In the genomic region with DNA sequence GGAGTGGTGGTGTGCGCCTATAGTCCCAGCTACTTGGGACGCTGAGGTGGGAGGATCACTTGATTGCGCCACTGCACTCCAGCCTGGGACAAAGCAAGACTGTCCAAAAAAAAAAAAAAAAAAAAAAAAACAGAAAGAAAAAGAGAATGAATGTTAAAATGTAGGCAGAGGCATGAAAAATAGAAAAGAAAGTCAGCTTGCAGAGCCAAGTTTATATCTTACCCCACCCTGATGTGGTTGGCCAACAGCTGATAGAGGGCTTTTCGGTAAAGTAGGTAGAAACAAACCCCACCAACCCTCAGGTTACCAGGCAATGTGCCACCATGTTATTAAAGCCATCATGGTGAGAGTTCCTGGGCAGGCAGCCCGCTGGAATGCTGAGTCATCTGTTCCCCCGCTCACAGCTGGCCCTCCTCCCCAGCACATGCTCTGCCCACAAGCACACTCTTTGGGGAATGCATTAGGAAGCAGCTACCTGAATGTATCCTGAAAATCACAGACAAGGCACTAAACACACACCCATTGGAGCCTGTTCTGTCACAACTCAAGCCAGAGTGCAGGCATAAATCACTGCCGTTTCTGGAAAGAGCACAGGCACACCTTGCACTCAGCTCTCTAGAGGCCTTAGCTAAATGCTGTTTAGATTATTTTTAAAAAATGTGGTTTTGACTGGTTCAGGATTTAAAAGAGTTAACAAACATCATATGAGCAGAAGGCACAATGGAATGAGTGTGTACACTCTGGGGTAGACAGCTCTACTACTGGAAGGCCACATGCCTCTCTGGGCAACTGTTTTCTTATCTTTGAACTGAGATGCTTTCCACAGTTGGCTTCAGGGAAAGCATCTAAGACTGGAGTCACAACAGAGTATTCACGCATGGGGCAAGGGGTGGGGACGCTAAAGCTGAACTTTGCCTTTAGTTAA, we compare ENCODE assay signal across 1 cellular context.
TF ChIP-seq lines count a peak whose summit lies in the region.

No MANE protein-coding gene starts in this region.

TF ChIP-seq in HepG2, 621 proteins besides CTCF, POLR2A, EP300 and RAD21 (continued from another document and continues in another):
- TF ChIP-seq, protein P1, sequence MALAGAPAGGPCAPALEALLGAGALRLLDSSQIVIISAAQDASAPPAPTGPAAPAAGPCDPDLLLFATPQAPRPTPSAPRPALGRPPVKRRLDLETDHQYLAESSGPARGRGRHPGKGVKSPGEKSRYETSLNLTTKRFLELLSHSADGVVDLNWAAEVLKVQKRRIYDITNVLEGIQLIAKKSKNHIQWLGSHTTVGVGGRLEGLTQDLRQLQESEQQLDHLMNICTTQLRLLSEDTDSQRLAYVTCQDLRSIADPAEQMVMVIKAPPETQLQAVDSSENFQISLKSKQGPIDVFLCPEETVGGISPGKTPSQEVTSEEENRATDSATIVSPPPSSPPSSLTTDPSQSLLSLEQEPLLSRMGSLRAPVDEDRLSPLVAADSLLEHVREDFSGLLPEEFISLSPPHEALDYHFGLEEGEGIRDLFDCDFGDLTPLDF (CRISPR knock-in tag; IDR thresholded peaks at IDR 0.05), result no peak
- TF ChIP-seq ZFP90 (CRISPR knock-in tag; IDR thresholded peaks at IDR 0.05; ENCODE audit: borderline replicate concordance) (no peak), CREB1 (IDR thresholded peaks at IDR 0.05) (no peak; the same call in 1 of the 2 replicates), CREB1 (CRISPR knock-in tag; IDR thresholded peaks at IDR 0.05) (peak; percentile 55; the same call in 1 of the 2 replicates), MZF1 (CRISPR knock-in tag; IDR thresholded peaks at IDR 0.05; ENCODE audit: borderline replicate concordance) (no peak), SMC3 (IDR thresholded peaks at IDR 0.05; ENCODE audit: low read length) (peak; percentile 1; the same call in 1 of the 2 replicates), ZNF234 (CRISPR knock-in tag; conservative IDR thresholded peaks at IDR 0.05) (no peak), SIX1 (CRISPR knock-in tag; IDR thresholded peaks at IDR 0.05; ENCODE audit: borderline replicate concordance) (peak; percentile 43; the same call in 1 of the 2 replicates), MIER2 (CRISPR knock-in tag; IDR thresholded peaks at IDR 0.05) (0 out of 2 replicates have a peak, but pooled peaks have one; percentile 18), ZC3H13 (CRISPR knock-in tag; IDR thresholded peaks at IDR 0.05) (no peak), PPARG (CRISPR knock-in tag; conservative IDR thresholded peaks at IDR 0.05) (peak; percentile 44; the same call in 1 of the 2 replicates), CHCHD3 (CRISPR knock-in tag; IDR thresholded peaks at IDR 0.05) (no peak), AFF4 (CRISPR knock-in tag; IDR thresholded peaks at IDR 0.05) (peak; percentile 66; the same call in 1 of the 2 replicates), CEBPG (CRISPR knock-in tag; IDR thresholded peaks at IDR 0.05) (no peak), NR2F2 (IDR thresholded peaks at IDR 0.05; ENCODE audit: borderline replicate concordance, low read depth) (peak; percentile 14; the same call in 1 of the 2 replicates), ZNF292 (CRISPR knock-in tag; IDR thresholded peaks at IDR 0.05; ENCODE audit: borderline replicate concordance, low read depth) (peak; percentile 94; the same call in 1 of the 2 replicates), ZHX2 (IDR thresholded peaks at IDR 0.05; ENCODE audit: low read depth) (no peak), ZHX2 (CRISPR knock-in tag; IDR thresholded peaks at IDR 0.05; ENCODE audit: borderline replicate concordance) (no peak), ZNF614 (CRISPR knock-in tag; IDR thresholded peaks at IDR 0.05; ENCODE audit: borderline replicate concordance) (peak; percentile 48; the same call in 1 of the 2 replicates), ZNF580 (CRISPR knock-in tag; IDR thresholded peaks at IDR 0.05; ENCODE audit: borderline replicate concordance, low read depth) (peak; percentile 92; the same call in 1 of the 2 replicates), MYC (CRISPR knock-in tag; IDR thresholded peaks at IDR 0.05; ENCODE audit: borderline replicate concordance) (peak; percentile 96), MEF2D (CRISPR knock-in tag; IDR thresholded peaks at IDR 0.05) (peak; percentile 39; the same call in 1 of the 2 replicates), YEATS4 (CRISPR knock-in tag; IDR thresholded peaks at IDR 0.05; ENCODE audit: borderline replicate concordance) (peak; percentile 86)
- TF ChIP-seq, protein P2, sequence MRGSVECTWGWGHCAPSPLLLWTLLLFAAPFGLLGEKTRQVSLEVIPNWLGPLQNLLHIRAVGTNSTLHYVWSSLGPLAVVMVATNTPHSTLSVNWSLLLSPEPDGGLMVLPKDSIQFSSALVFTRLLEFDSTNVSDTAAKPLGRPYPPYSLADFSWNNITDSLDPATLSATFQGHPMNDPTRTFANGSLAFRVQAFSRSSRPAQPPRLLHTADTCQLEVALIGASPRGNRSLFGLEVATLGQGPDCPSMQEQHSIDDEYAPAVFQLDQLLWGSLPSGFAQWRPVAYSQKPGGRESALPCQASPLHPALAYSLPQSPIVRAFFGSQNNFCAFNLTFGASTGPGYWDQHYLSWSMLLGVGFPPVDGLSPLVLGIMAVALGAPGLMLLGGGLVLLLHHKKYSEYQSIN (CRISPR knock-in tag; IDR thresholded peaks at IDR 0.05; ENCODE audit: borderline replicate concordance), result no peak
- TF ChIP-seq, protein P3, sequence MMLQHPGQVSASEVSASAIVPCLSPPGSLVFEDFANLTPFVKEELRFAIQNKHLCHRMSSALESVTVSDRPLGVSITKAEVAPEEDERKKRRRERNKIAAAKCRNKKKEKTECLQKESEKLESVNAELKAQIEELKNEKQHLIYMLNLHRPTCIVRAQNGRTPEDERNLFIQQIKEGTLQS (CRISPR knock-in tag; IDR thresholded peaks at IDR 0.05), result peak; percentile 87
- TF ChIP-seq, protein P4, sequence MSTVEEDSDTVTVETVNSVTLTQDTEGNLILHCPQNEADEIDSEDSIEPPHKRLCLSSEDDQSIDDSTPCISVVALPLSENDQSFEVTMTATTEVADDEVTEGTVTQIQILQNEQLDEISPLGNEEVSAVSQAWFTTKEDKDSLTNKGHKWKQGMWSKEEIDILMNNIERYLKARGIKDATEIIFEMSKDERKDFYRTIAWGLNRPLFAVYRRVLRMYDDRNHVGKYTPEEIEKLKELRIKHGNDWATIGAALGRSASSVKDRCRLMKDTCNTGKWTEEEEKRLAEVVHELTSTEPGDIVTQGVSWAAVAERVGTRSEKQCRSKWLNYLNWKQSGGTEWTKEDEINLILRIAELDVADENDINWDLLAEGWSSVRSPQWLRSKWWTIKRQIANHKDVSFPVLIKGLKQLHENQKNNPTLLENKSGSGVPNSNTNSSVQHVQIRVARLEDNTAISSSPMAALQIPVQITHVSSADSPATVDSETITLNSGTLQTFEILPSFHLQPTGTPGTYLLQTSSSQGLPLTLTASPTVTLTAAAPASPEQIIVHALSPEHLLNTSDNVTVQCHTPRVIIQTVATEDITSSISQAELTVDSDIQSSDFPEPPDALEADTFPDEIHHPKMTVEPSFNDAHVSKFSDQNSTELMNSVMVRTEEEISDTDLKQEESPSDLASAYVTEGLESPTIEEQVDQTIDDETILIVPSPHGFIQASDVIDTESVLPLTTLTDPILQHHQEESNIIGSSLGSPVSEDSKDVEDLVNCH (CRISPR knock-in tag; IDR thresholded peaks at IDR 0.05), result no peak
- TF ChIP-seq, protein P5, sequence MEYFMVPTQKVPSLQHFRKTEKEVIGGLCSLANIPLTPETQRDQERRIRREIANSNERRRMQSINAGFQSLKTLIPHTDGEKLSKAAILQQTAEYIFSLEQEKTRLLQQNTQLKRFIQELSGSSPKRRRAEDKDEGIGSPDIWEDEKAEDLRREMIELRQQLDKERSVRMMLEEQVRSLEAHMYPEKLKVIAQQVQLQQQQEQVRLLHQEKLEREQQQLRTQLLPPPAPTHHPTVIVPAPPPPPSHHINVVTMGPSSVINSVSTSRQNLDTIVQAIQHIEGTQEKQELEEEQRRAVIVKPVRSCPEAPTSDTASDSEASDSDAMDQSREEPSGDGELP (IDR thresholded peaks at IDR 0.05; ENCODE audit: borderline replicate concordance, low read depth), result peak; percentile 98
- TF ChIP-seq, protein P6, sequence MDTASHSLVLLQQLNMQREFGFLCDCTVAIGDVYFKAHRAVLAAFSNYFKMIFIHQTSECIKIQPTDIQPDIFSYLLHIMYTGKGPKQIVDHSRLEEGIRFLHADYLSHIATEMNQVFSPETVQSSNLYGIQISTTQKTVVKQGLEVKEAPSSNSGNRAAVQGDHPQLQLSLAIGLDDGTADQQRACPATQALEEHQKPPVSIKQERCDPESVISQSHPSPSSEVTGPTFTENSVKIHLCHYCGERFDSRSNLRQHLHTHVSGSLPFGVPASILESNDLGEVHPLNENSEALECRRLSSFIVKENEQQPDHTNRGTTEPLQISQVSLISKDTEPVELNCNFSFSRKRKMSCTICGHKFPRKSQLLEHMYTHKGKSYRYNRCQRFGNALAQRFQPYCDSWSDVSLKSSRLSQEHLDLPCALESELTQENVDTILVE (CRISPR knock-in tag; IDR thresholded peaks at IDR 0.05), result peak; percentile 69
